In the genomic region with DNA sequence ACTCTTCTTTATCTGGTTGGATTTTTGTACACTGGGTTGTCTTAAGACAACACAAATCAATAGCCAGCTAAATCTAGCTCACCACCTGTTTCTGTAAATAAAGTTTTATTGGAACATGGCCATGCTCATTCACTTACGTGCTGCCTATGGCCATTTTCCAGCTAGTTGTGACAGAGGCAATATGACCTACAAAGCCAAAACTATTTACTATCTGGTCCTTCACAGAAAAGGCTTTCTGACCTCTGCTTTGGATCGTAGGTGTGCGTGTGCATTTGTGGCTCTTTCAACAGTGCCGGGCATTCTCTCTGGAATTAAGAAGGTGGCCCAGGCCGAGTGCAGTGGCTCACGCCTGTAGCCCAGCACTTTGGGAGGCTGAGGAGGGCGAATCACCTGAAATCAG, we compare ENCODE assay signal across 36 cellular contexts. TPM values are rescaled to one million over a fixed set of nuclear protein-coding genes. Genes with fewer than 3 reads are reported as not detected.
"Had no signal": no experiment of that assay in that cellular context is flagged by ENCODE, and none has a peak within 500 bp of the region (broad histone marks: within the 10 kb centered on the region; RNA-seq: fewer than 3 reads in every experiment).

No MANE protein-coding gene starts in this region.

- H3K4me3 ChIP-seq: Peyer's patch had no signal

- DNase-seq: activated B cell treated with CpG ODN at 0.5 μM for 24 hours; activated CD4-positive, alpha-beta memory T cell treated with anti-CD3 and anti-CD28 coated beads, Interleukin-2, amount 10 ng/mL, durations not matched to agents 7 days and 5 days; activated CD4-positive, alpha-beta T cell treated with anti-CD3 and anti-CD28 coated beads for 48 hours; activated CD4-positive, CD25-positive, alpha-beta regulatory T cell treated with anti-CD3 and anti-CD28 coated beads, Interleukin-2, amount 50 U/mL, for 72 hours; activated CD8-positive, alpha-beta memory T cell treated with anti-CD3 and anti-CD28 coated beads for 24 hours; activated CD8-positive, alpha-beta memory T cell treated with anti-CD3 and anti-CD28 coated beads, Interleukin-2, amount 10 ng/mL, durations not matched to agents 7 days and 5 days; activated CD8-positive, alpha-beta memory T cell treated with anti-CD3 and anti-CD28 coated beads, Interleukin-2, amount 50 U/mL, for 48 hours; activated effector memory CD4-positive, alpha-beta T cell treated with Interleukin-2 at 50 U/mL for 16 hours; activated naive CD4-positive, alpha-beta T cell; activated naive CD4-positive, alpha-beta T cell treated with anti-CD3 and anti-CD28 coated beads, Interleukin-2, amount 50 U/mL, for 16 hours; activated naive CD8-positive, alpha-beta T cell treated with anti-CD3 and anti-CD28 coated beads for 36 hours; activated T-cell treated with anti-CD3 and anti-CD28 coated beads, Interleukin-2, amount 50 U/mL, for 48 hours; amniotic stem cell; aorta; brain microvascular endothelial cell; NCI-H1105; NCI-H1417 treated with DMSO at 0.1 percent for 48 hours; NCI-H187 treated with DMSO at 0.1 percent for 48 hours; NCI-H2081; NCI-H226; NCI-H446 treated with DMSO at 0.1 percent for 48 hours; NCI-H524; NCI-H69; NCI-H82; NK-92 treated with Interleukin-12 subunit alpha and Interleukin-12 subunit beta, amount 100 ng/mL, for 24 hours; PC-3; Peyer's patch; RPMI8226; SIG-M5; SW 1271; T-helper 1 cell; T-helper 2 cell; T-helper 9 cell had no signal

- H3K36me3 ChIP-seq: brain microvascular endothelial cell, Peyer's patch had no signal

- H3K9ac ChIP-seq: KMS-11 had no signal

- H3K4me1 ChIP-seq: Peyer's patch had no signal

- H3K27me3 ChIP-seq: brain microvascular endothelial cell, Peyer's patch had no signal

- ATAC-seq: activated CD8-positive, alpha-beta memory T cell treated with anti-CD3 and anti-CD28 coated beads, Interleukin-2, amount 10 ng/mL, durations not matched to agents 7 days and 5 days; PC-3 had no signal

- H3K9me3 ChIP-seq: Peyer's patch had no signal

- H3K4me2 ChIP-seq: KMS-11 had no signal

- H3K27ac ChIP-seq: brain microvascular endothelial cell, KMS-11, Peyer's patch, VCaP had no signal

RNA-seq across cellular contexts. Expression of a gene that starts 45.5 kb away (rescaled TPM):
- total RNA-seq: activated B cell treated with CpG ODN at 0.5 μM for 24 hours; activated CD4-positive, alpha-beta memory T cell treated with anti-CD3 and anti-CD28 coated beads, Interleukin-2, amount 10 ng/mL, durations not matched to agents 7 days and 5 days; activated CD8-positive, alpha-beta memory T cell treated with anti-CD3 and anti-CD28 coated beads, Interleukin-2, amount 10 ng/mL, durations not matched to agents 7 days and 5 days; activated naive CD8-positive, alpha-beta T cell treated with anti-CD3 and anti-CD28 coated beads for 36 hours; aorta; MCF 10A; PC-3; Peyer's patch had no signal
